Comparison of ENCODE assay signal across 11 cellular contexts in the genomic region with DNA sequence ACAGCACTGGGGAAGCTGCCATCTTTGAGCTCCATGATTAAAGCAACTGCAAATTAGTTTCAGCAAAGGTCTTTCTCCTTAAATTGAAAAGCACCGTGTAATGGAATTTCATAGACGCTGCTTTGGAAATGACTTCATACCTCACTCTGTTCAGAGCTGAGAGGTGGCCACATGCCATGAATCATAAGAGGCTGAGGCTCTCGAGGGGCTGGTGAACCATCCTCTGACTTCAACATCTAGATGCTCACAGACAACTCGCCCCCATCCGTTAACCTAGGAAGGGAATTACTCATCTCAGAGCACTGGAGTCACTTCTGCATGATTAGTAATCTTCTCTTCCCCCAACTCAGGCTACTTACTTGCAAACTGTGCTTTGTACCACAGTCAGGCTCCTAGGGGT.
A peak's percentile ranks its signal among the peaks of the same experiment; 100 is the strongest.
DNase-seq lines count a peak whose midpoint lies in the region; ATAC-seq and TF ChIP-seq lines count a peak whose summit lies in the region.
"Had no signal": no experiment of that assay in that cellular context is flagged by ENCODE, and none has a peak within 500 bp of the region (broad histone marks: within the 10 kb centered on the region; RNA-seq: fewer than 3 reads in every experiment).

No MANE protein-coding gene starts in this region.

- H3K9ac ChIP-seq in mesendoderm (ENCODE audit: low read length): no peak overlapping the region
- H3K9ac ChIP-seq: BLaER1 treated with 17β-estradiol and CSF1 and Interleukin-3, amounts not matched to agents 10 nM and 100 nM had no signal

- no peaks in the 10 kb centered on the region for H3K36me3 Mint-ChIP-seq in activated CD8-positive, alpha-beta T cell treated with anti-CD3 and anti-CD28 coated beads for 36 hours (ENCODE audit: low read depth)
- H3K36me3 Mint-ChIP-seq in activated CD8-positive, alpha-beta T cell treated with anti-CD3 and anti-CD28 coated beads, Interleukin-2, amount 10 ng/mL, durations not matched to agents 7 days and 5 days (ENCODE audit: low read depth): no peaks in the 10 kb centered on the region
- H3K36me3 Mint-ChIP-seq: natural killer cell treated with Interleukin-12 subunit alpha and Interleukin-12 subunit beta and Interleukin-15 and Interleukin-18, amount 100 ng/mL, for 72 hours had no signal

- H3K56ac ChIP-seq in mesendoderm (ENCODE audit: low read length): no peak overlapping the region

- H3K27me3 ChIP-seq in H7 (ENCODE audit: control insufficient read depth, insufficient read depth, low read length) (no peaks in the 10 kb centered on the region; the same call in 1 of the 2 replicates), mesendoderm (ENCODE audit: insufficient read depth, low read length, poor library complexity) (no peaks in the 10 kb centered on the region)
- H3K27me3 ChIP-seq: BLaER1 treated with 17β-estradiol and CSF1 and Interleukin-3, amounts not matched to agents 10 nM and 100 nM had no signal

- H3K4me1 ChIP-seq in mesendoderm (ENCODE audit: control insufficient read depth, low read depth, low read length): no peaks in the 10 kb centered on the region
- H3K4me1 ChIP-seq: BLaER1 treated with 17β-estradiol and CSF1 and Interleukin-3, amounts not matched to agents 10 nM and 100 nM had no signal

- H2BK5ac ChIP-seq in mesendoderm (ENCODE audit: low read length): no peak overlapping the region

- H4K8ac ChIP-seq in mesendoderm (ENCODE audit: low read depth, low read length): no peak overlapping the region

- H3K18ac ChIP-seq in mesendoderm (ENCODE audit: low read length): no peak overlapping the region

- H4K5ac ChIP-seq in mesendoderm (ENCODE audit: low read length): no peak overlapping the region

- no peak overlapping the region for H2AK5ac ChIP-seq in mesendoderm (ENCODE audit: low read length)

- no peaks in the 10 kb centered on the region for H3K79me1 ChIP-seq in mesendoderm (ENCODE audit: low read length)

- H3K4me3 ChIP-seq in epithelial cell of esophagus (ENCODE audit: low read length): no peak overlapping the region
- no peak overlapping the region for H3K4me3 ChIP-seq in H7 (ENCODE audit: insufficient read depth, low read depth, low read length)
- no peak overlapping the region for H3K4me3 ChIP-seq in mesendoderm (ENCODE audit: low read length)
- H3K4me3 ChIP-seq: BLaER1 treated with 17β-estradiol and CSF1 and Interleukin-3, amounts not matched to agents 10 nM and 100 nM had no signal

- no peak overlapping the region for H3K4me2 ChIP-seq in mesendoderm (ENCODE audit: low read length)
- H3K4me2 ChIP-seq: BLaER1 treated with 17β-estradiol and CSF1 and Interleukin-3, amounts not matched to agents 10 nM and 100 nM had no signal

- no peak for TF ChIP-seq CTCF in activated CD8-positive, alpha-beta T cell treated with anti-CD3 and anti-CD28 coated beads for 36 hours (IDR thresholded peaks at IDR 0.05)
- no peak for TF ChIP-seq CTCF in epithelial cell of esophagus (IDR thresholded peaks at IDR 0.05; ENCODE audit: insufficient read depth, low read depth, low read length, missing control alignments)

- no peaks in the 10 kb centered on the region for H3K4me1 Mint-ChIP-seq in activated CD8-positive, alpha-beta T cell treated with anti-CD3 and anti-CD28 coated beads for 36 hours (ENCODE audit: low read depth)
- no peaks in the 10 kb centered on the region for H3K4me1 Mint-ChIP-seq in activated CD8-positive, alpha-beta T cell treated with anti-CD3 and anti-CD28 coated beads, Interleukin-2, amount 10 ng/mL, durations not matched to agents 7 days and 5 days (ENCODE audit: low read depth)

- H2BK15ac ChIP-seq in mesendoderm (replicated peaks; ENCODE audit: low read depth): no peak overlapping the region

- DNase-seq in activated CD8-positive, alpha-beta T cell treated with anti-CD3 and anti-CD28 coated beads for 36 hours: peak; percentile 24
- no peak for DNase-seq in activated CD8-positive, alpha-beta T cell treated with anti-CD3 and anti-CD28 coated beads, Interleukin-2, amount 10 ng/mL, durations not matched to agents 7 days and 5 days
- DNase-seq in M059J (ENCODE audit: low read depth) (peak; percentile 88), epithelial cell of esophagus (ENCODE audit: low read depth) (peak; percentile 56), H7 (no peak), mesendoderm (no peak)
- DNase-seq in stimulated activated CD4-positive, alpha-beta T cell treated with anti-CD3 and anti-CD28 coated beads, Interleukin-4, amount 100 ng/mL, for 24 hours: peak; percentile 13
- DNase-seq: NCI-H1694 had no signal

- H3K36me3 ChIP-seq in H7 (replicated peaks; ENCODE audit: control insufficient read depth, insufficient read depth, low read length) (no peaks in the 10 kb centered on the region), mesendoderm (ENCODE audit: control insufficient read depth, insufficient read depth, low read length) (no peaks in the 10 kb centered on the region)
- H3K36me3 ChIP-seq: BLaER1 treated with 17β-estradiol and CSF1 and Interleukin-3, amounts not matched to agents 10 nM and 100 nM had no signal

- no CpG with 5 or more reads among the region's 5 CpGs for WGBS in mesendoderm (ENCODE audit: extremely low coverage, insufficient coverage, low lambda C conversion rate)

- H3K4ac ChIP-seq in mesendoderm (ENCODE audit: low read depth, low read length): no peak overlapping the region

- POLR2A ChIA-PET in activated CD8-positive, alpha-beta T cell treated with anti-CD3 and anti-CD28 coated beads for 36 hours (lab: Charles Lee): no interaction called here
- POLR2A ChIA-PET in activated CD8-positive, alpha-beta T cell treated with anti-CD3 and anti-CD28 coated beads, Interleukin-2, amount 10 ng/mL, durations not matched to agents 7 days and 5 days (lab: Charles Lee): no interaction called here

- no peaks in the 10 kb centered on the region for H3K79me2 ChIP-seq in mesendoderm (ENCODE audit: control insufficient read depth, insufficient read depth, low read length)

- intact Hi-C loops in activated CD8-positive, alpha-beta T cell treated with anti-CD3 and anti-CD28 coated beads for 36 hours (cut with micrococcal nuclease): no loop called here

- CTCF ChIA-PET in activated CD8-positive, alpha-beta T cell treated with anti-CD3 and anti-CD28 coated beads for 36 hours (lab: Charles Lee): interaction anchor here (1.0 kb wide), 1 partner anchor 19 kb away, joined by 3 read pairs; no protein-coding TSS in a partner anchor
- CTCF ChIA-PET in activated CD8-positive, alpha-beta T cell treated with anti-CD3 and anti-CD28 coated beads, Interleukin-2, amount 10 ng/mL, durations not matched to agents 7 days and 5 days (lab: Charles Lee): no interaction called here

- peaks cover 17% of the 10 kb centered on the region for H3K27me3 Mint-ChIP-seq in activated CD8-positive, alpha-beta T cell treated with anti-CD3 and anti-CD28 coated beads for 36 hours
- H3K27me3 Mint-ChIP-seq in activated CD8-positive, alpha-beta T cell treated with anti-CD3 and anti-CD28 coated beads, Interleukin-2, amount 10 ng/mL, durations not matched to agents 7 days and 5 days (ENCODE audit: low read depth): peaks cover 2% of the 10 kb centered on the region

- H3K27ac ChIP-seq in mesendoderm (ENCODE audit: low read depth, low read length): no peak overlapping the region
- H3K27ac ChIP-seq: BLaER1 treated with 17β-estradiol and CSF1 and Interleukin-3, amounts not matched to agents 10 nM and 100 nM had no signal

- no peak overlapping the region for H3K4me3 Mint-ChIP-seq in activated CD8-positive, alpha-beta T cell treated with anti-CD3 and anti-CD28 coated beads for 36 hours
- no peak overlapping the region for H3K4me3 Mint-ChIP-seq in activated CD8-positive, alpha-beta T cell treated with anti-CD3 and anti-CD28 coated beads, Interleukin-2, amount 10 ng/mL, durations not matched to agents 7 days and 5 days
- H3K4me3 Mint-ChIP-seq: natural killer cell treated with Interleukin-12 subunit alpha and Interleukin-12 subunit beta and Interleukin-15 and Interleukin-18, amount 100 ng/mL, for 72 hours had no signal

- no peak overlapping the region for H2BK120ac ChIP-seq in mesendoderm (ENCODE audit: low read depth, low read length)

- H3K23ac ChIP-seq in mesendoderm (ENCODE audit: low read length): no peak overlapping the region

- ATAC-seq in activated CD8-positive, alpha-beta T cell treated with anti-CD3 and anti-CD28 coated beads for 36 hours: peak; percentile 85
- ATAC-seq in activated CD8-positive, alpha-beta T cell treated with anti-CD3 and anti-CD28 coated beads, Interleukin-2, amount 10 ng/mL, durations not matched to agents 7 days and 5 days: no peak
- no peak for ATAC-seq in HG03045 (IDR thresholded peaks at IDR 0.05; ENCODE audit: unreplicated experiment)

- no peaks in the 10 kb centered on the region for H3K9me3 Mint-ChIP-seq in activated CD8-positive, alpha-beta T cell treated with anti-CD3 and anti-CD28 coated beads for 36 hours
- H3K9me3 Mint-ChIP-seq in activated CD8-positive, alpha-beta T cell treated with anti-CD3 and anti-CD28 coated beads, Interleukin-2, amount 10 ng/mL, durations not matched to agents 7 days and 5 days (ENCODE audit: insufficient read depth): no peaks in the 10 kb centered on the region
- H3K9me3 Mint-ChIP-seq: natural killer cell treated with Interleukin-12 subunit alpha and Interleukin-12 subunit beta and Interleukin-15 and Interleukin-18, amount 100 ng/mL, for 72 hours had no signal

- no peak overlapping the region for H3K27ac Mint-ChIP-seq in activated CD8-positive, alpha-beta T cell treated with anti-CD3 and anti-CD28 coated beads for 36 hours
- H3K27ac Mint-ChIP-seq in activated CD8-positive, alpha-beta T cell treated with anti-CD3 and anti-CD28 coated beads, Interleukin-2, amount 10 ng/mL, durations not matched to agents 7 days and 5 days: no peak overlapping the region
- H3K27ac Mint-ChIP-seq: natural killer cell treated with Interleukin-12 subunit alpha and Interleukin-12 subunit beta and Interleukin-15 and Interleukin-18, amount 100 ng/mL, for 72 hours had no signal

Comparison
In these comparisons a context has a peak if more than half of its experiments do, and no peak if none do; other contexts are left out.
1. DNase-seq: peak in activated CD8-positive, alpha-beta T cell treated with anti-CD3 and anti-CD28 coated beads for 36 hours (single experiment), M059J (single experiment), epithelial cell of esophagus (single experiment) and stimulated activated CD4-positive, alpha-beta T cell treated with anti-CD3 and anti-CD28 coated beads, Interleukin-4, amount 100 ng/mL, for 24 hours (single experiment); none in activated CD8-positive, alpha-beta T cell treated with anti-CD3 and anti-CD28 coated beads, Interleukin-2, amount 10 ng/mL, durations not matched to agents 7 days and 5 days (single experiment), H7 (single experiment) and mesendoderm (single experiment).